Comparison of ENCODE assay signal across 1 cellular context in the genomic region with DNA sequence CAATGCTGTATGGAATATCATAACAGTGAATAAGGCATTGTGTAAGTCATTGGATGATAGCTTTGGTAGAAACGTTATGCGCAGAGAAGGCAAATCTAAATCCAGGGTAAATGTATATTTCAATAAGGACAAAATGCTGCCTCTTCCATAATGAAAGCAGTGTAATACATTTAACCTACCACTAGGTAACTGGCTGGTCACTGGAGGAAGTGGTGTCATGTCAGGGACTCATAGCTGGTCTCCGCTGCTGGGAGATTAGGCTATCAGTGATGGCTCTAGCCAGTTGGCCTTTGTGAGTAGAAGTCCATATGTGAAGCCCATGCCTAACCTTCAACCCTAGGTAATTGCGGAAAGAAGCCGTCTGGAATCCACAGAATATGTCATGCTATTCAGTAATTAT.
TF ChIP-seq lines count a peak whose summit lies in the region.

No MANE protein-coding gene starts in this region.

TF ChIP-seq in SK-N-SH treated with all-trans-retinoic acid at 6 μM for 48 hours, 23 proteins besides CTCF, POLR2A, EP300 and RAD21:
- TF ChIP-seq, protein P1, sequence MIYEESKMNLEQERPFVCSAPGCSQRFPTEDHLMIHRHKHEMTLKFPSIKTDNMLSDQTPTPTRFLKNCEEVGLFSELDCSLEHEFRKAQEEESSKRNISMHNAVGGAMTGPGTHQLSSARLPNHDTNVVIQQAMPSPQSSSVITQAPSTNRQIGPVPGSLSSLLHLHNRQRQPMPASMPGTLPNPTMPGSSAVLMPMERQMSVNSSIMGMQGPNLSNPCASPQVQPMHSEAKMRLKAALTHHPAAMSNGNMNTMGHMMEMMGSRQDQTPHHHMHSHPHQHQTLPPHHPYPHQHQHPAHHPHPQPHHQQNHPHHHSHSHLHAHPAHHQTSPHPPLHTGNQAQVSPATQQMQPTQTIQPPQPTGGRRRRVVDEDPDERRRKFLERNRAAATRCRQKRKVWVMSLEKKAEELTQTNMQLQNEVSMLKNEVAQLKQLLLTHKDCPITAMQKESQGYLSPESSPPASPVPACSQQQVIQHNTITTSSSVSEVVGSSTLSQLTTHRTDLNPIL (CRISPR knock-in tag; IDR thresholded peaks at IDR 0.05; ENCODE audit: low read depth) = no peak
- TF ChIP-seq, protein P2, sequence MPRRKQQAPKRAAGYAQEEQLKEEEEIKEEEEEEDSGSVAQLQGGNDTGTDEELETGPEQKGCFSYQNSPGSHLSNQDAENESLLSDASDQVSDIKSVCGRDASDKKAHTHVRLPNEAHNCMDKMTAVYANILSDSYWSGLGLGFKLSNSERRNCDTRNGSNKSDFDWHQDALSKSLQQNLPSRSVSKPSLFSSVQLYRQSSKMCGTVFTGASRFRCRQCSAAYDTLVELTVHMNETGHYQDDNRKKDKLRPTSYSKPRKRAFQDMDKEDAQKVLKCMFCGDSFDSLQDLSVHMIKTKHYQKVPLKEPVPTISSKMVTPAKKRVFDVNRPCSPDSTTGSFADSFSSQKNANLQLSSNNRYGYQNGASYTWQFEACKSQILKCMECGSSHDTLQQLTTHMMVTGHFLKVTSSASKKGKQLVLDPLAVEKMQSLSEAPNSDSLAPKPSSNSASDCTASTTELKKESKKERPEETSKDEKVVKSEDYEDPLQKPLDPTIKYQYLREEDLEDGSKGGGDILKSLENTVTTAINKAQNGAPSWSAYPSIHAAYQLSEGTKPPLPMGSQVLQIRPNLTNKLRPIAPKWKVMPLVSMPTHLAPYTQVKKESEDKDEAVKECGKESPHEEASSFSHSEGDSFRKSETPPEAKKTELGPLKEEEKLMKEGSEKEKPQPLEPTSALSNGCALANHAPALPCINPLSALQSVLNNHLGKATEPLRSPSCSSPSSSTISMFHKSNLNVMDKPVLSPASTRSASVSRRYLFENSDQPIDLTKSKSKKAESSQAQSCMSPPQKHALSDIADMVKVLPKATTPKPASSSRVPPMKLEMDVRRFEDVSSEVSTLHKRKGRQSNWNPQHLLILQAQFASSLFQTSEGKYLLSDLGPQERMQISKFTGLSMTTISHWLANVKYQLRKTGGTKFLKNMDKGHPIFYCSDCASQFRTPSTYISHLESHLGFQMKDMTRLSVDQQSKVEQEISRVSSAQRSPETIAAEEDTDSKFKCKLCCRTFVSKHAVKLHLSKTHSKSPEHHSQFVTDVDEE (CRISPR knock-in tag; IDR thresholded peaks at IDR 0.05) = no peak
- TF ChIP-seq ZFP30 (CRISPR knock-in tag; IDR thresholded peaks at IDR 0.05) (no peak), ARNTL (CRISPR knock-in tag; IDR thresholded peaks at IDR 0.05; ENCODE audit: borderline replicate concordance, low read depth) (no peak), GLIS3 (CRISPR knock-in tag; IDR thresholded peaks at IDR 0.05) (no peak), BACH2 (CRISPR knock-in tag; IDR thresholded peaks at IDR 0.05; ENCODE audit: borderline replicate concordance) (no peak), ESRRG (CRISPR knock-in tag; IDR thresholded peaks at IDR 0.05) (no peak), OSR1 (CRISPR knock-in tag; IDR thresholded peaks at IDR 0.05) (no peak), ISL1 (CRISPR knock-in tag; IDR thresholded peaks at IDR 0.05) (no peak)
